ENCODE assay signal across 8 cellular contexts in genomic region chr16:22813223-22813945, GRCh38. TPM values are rescaled to one million over a fixed set of nuclear protein-coding genes. Genes with fewer than 3 reads are reported as not detected.
DNase-seq lines count a peak whose midpoint lies in the region; ATAC-seq, FAIRE-seq and TF ChIP-seq lines count a peak whose summit lies in the region.

No MANE protein-coding gene starts in this region.

- peak overlapping the region; percentile 50 to 58 for H3K4me3 Mint-ChIP-seq in activated T-cell treated with anti-CD3 and anti-CD28 coated beads, Interleukin-2, amount 50 U/mL, for 72 hours
- no peak overlapping the region for H3K4me3 Mint-ChIP-seq in immature natural killer cell

- ATAC-seq in A549 (peak in 1 of 2 experiments; percentile 63; a peak in 2 of 6 replicates), sciatic nerve (peak; percentile 58), GM19455 (IDR thresholded peaks at IDR 0.05; ENCODE audit: unreplicated experiment) (no peak)
- ATAC-seq in activated T-cell treated with anti-CD3 and anti-CD28 coated beads, Interleukin-2, amount 50 U/mL, for 72 hours (replicated peaks in 1 of 2): peak; percentile 43 to 44

- TF ChIP-seq RAD21 in A549 (conservative IDR thresholded peaks at IDR 0.05 in 1 of 2, IDR thresholded peaks at IDR 0.05 in 1 of 2): peak in 1 of 2 experiments; percentile 15; a peak in 1 of 5 replicates

- no peak overlapping the region for H3K27ac Mint-ChIP-seq in activated T-cell treated with anti-CD3 and anti-CD28 coated beads, Interleukin-2, amount 50 U/mL, for 72 hours
- H3K27ac Mint-ChIP-seq in immature natural killer cell: no peak overlapping the region

- H3K4me3 ChIP-seq in A549 (no peak overlapping the region), HAP-1 (no peak overlapping the region), right atrium auricular region (peak overlapping the region; percentile 5 to 47)

- CTCF ChIA-PET in A549 (lab: Yijun Ruan, JAX): no interaction called here

- no peak for DNase-seq in A549 (ENCODE audit: low read depth in 1 of 2, low spot score in 1 of 2)
- DNase-seq in HAP-1 (ENCODE audit: low spot score in 2 of 2): peak; percentile 5 to 69
- peak; percentile 32 to 35 for DNase-seq in activated T-cell treated with anti-CD3 and anti-CD28 coated beads, Interleukin-2, amount 50 U/mL, for 72 hours
- DNase-seq in right atrium auricular region (ENCODE audit: low spot score): no peak
- DNase-seq in sciatic nerve (ENCODE audit: low spot score): peak; percentile 58
- DNase-seq in immature natural killer cell: no peak
- DNase-seq in A172 (ENCODE audit: low spot score): no peak

- no peaks in the 10 kb centered on the region for H3K36me3 ChIP-seq in HAP-1 (replicated peaks)
- no peaks in the 10 kb centered on the region for H3K36me3 ChIP-seq in right atrium auricular region

- POLR2A ChIA-PET in A549 (lab: Yijun Ruan, JAX): no interaction called here

- TF ChIP-seq EP300 in A549 (IDR thresholded peaks at IDR 0.05): no peak

- WGBS in A549 (ENCODE audit: missing lambda C conversion rate): 76% methylated on average over 35 of the region's 59 CpGs

- no peaks in the 10 kb centered on the region for H3K9me3 ChIP-seq in A549
- no peaks in the 10 kb centered on the region for H3K9me3 ChIP-seq in HAP-1
- no peaks in the 10 kb centered on the region for H3K9me3 ChIP-seq in right atrium auricular region

- H3K36me3 Mint-ChIP-seq in activated T-cell treated with anti-CD3 and anti-CD28 coated beads, Interleukin-2, amount 50 U/mL, for 72 hours (ENCODE audit: insufficient read depth in 2 of 2): no peaks in the 10 kb centered on the region
- no peaks in the 10 kb centered on the region for H3K36me3 Mint-ChIP-seq in immature natural killer cell

- H3K4me1 ChIP-seq in A549 (peaks cover 4% of the 10 kb centered on the region; the same call in 1 of the 3 replicates), HAP-1 (no peaks in the 10 kb centered on the region), right atrium auricular region (peaks cover 0 to 22% of the 10 kb centered on the region in 2 donors)

- no peak for TF ChIP-seq POLR2A in A549 (IDR thresholded peaks at IDR 0.05; ENCODE audit: low read length)

- TF ChIP-seq CTCF in A549 (IDR thresholded peaks at IDR 0.05) (0 out of 3 replicates have a peak, but pooled peaks have one; percentile 5), right atrium auricular region (IDR thresholded peaks at IDR 0.05) (peak in 1 of 2 donors; percentile 72)

- in situ Hi-C loops in HAP-1 (cut with MboI; ENCODE audit: low sequenced_read_pairs): no loop called here

- H3K27me3 ChIP-seq in HAP-1 (ENCODE audit: low read depth): no peaks in the 10 kb centered on the region
- peaks cover 7 to 15% of the 10 kb centered on the region in 2 donors for H3K27me3 ChIP-seq in right atrium auricular region

- no peaks in the 10 kb centered on the region for H3K9me3 Mint-ChIP-seq in activated T-cell treated with anti-CD3 and anti-CD28 coated beads, Interleukin-2, amount 50 U/mL, for 72 hours
- no peaks in the 10 kb centered on the region for H3K9me3 Mint-ChIP-seq in immature natural killer cell

- H3K27ac ChIP-seq in A549 (no peak overlapping the region), right atrium auricular region (no peak overlapping the region)

- no peak for FAIRE-seq in A549 (lab: Jason Lieb, UNC)

- intact Hi-C loops in sciatic nerve (cut with DNase I): no loop called here

- no peak overlapping the region for H3K4me2 ChIP-seq in A549

- peaks cover 4% of the 10 kb centered on the region for H3K4me1 Mint-ChIP-seq in activated T-cell treated with anti-CD3 and anti-CD28 coated beads, Interleukin-2, amount 50 U/mL, for 72 hours (ENCODE audit: low read depth)
- no peaks in the 10 kb centered on the region for H3K4me1 Mint-ChIP-seq in immature natural killer cell

- H3K27me3 Mint-ChIP-seq in activated T-cell treated with anti-CD3 and anti-CD28 coated beads, Interleukin-2, amount 50 U/mL, for 72 hours (ENCODE audit: low read depth): peaks cover 43% of the 10 kb centered on the region
- peaks cover 7 to 9% (median 9%) of the 10 kb centered on the region in 3 donors for H3K27me3 Mint-ChIP-seq in immature natural killer cell (ENCODE audit: low read depth in 3 of 3)

TF ChIP-seq in A549, 52 proteins besides CTCF, POLR2A, EP300 and RAD21:
- TF ChIP-seq REST (IDR thresholded peaks at IDR 0.05): peak; percentile 90
- TF ChIP-seq HOXA7 (CRISPR knock-in tag; IDR thresholded peaks at IDR 0.05): no peak
- no peak for TF ChIP-seq SMC3 (IDR thresholded peaks at IDR 0.05)
- no peak for TF ChIP-seq PHF8 (IDR thresholded peaks at IDR 0.05; ENCODE audit: borderline replicate concordance, low read depth)
- TF ChIP-seq MAZ (IDR thresholded peaks at IDR 0.05; ENCODE audit: borderline replicate concordance, low read depth, low read length): no peak
- TF ChIP-seq CHD4 (IDR thresholded peaks at IDR 0.05; ENCODE audit: borderline replicate concordance): no peak
- no peak for TF ChIP-seq RNF2 (IDR thresholded peaks at IDR 0.05; ENCODE audit: borderline replicate concordance, low read depth)
- TF ChIP-seq NR3C1 (IDR thresholded peaks at IDR 0.05): no peak
- TF ChIP-seq ZC3H11A (IDR thresholded peaks at IDR 0.05): no peak
- TF ChIP-seq ELK1 (IDR thresholded peaks at IDR 0.05; ENCODE audit: low read depth, low read length): no peak
- TF ChIP-seq NFE2L2 (conservative IDR thresholded peaks at IDR 0.05; ENCODE audit: low read length): no peak
- TF ChIP-seq EHMT2 (IDR thresholded peaks at IDR 0.05; ENCODE audit: low read depth): 0 out of 2 replicates have a peak, but pooled peaks have one; percentile 24
- no peak for TF ChIP-seq CHD2 (IDR thresholded peaks at IDR 0.05; ENCODE audit: low read length, partially characterized antibody)
- TF ChIP-seq KDM1A (IDR thresholded peaks at IDR 0.05; ENCODE audit: low read depth): no peak
- no peak for TF ChIP-seq RFX5 (IDR thresholded peaks at IDR 0.05)
- TF ChIP-seq TFCP2L1 (CRISPR knock-in tag; IDR thresholded peaks at IDR 0.05): no peak
- TF ChIP-seq TP53 (CRISPR knock-in tag; IDR thresholded peaks at IDR 0.05): no peak
- TF ChIP-seq E2F6 (IDR thresholded peaks at IDR 0.05; ENCODE audit: borderline replicate concordance, low read depth): no peak

RNA-seq across cellular contexts. Expression of gene HS3ST2, which starts 0.6 kb away (rescaled TPM):
- not detected in 2 replicates for polyA plus RNA-seq in A549 (2011; rRNA removed)
- not detected in 2 replicates for polyA plus RNA-seq in A549 (2012; cell fraction: cytosol; rRNA removed)
- polyA plus RNA-seq in A549 (2012; cell fraction: nucleus; rRNA removed): not detected in 2 replicates
- not detected in 3 replicates for polyA plus RNA-seq in A549 (2017; fragmentation: RNase III; extraction: RNeasy Plus Mini Kit Qiagen cat#74134 plus additional on column Dnase treatment)
- not detected in 2 replicates for polyA minus RNA-seq in A549 (2011; rRNA and poly(A)+ RNA removed)
- not detected for total RNA-seq in activated T-cell treated with anti-CD3 and anti-CD28 coated beads, Interleukin-2, amount 50 U/mL, for 72 hours
- total RNA-seq in right atrium auricular region: 1 to 10 TPM; 1.6 to 2.3 TPM
- total RNA-seq in sciatic nerve: 2.6 TPM
- polyA plus RNA-seq in immature natural killer cell: not detected
- total RNA-seq in A172 (2014; rRNA removed; shearing (Covaris generic)): not detected in 2 replicates

Comparison
In these comparisons a context has a peak if more than half of its experiments do, and no peak if none do; other contexts are left out.
1. DNase-seq: peak in HAP-1 (2 of 2), activated T-cell treated with anti-CD3 and anti-CD28 coated beads, Interleukin-2, amount 50 U/mL, for 72 hours (2 of 2) and sciatic nerve (single experiment); none in A549 (0 of 2), right atrium auricular region (single experiment), immature natural killer cell (0 of 3) and A172 (single experiment).
2. H3K4me3 ChIP-seq: peak in right atrium auricular region (2 of 2); none in A549 (single experiment) and HAP-1 (single experiment).
3. H3K4me3 Mint-ChIP-seq: peak in activated T-cell treated with anti-CD3 and anti-CD28 coated beads, Interleukin-2, amount 50 U/mL, for 72 hours (2 of 2); none in immature natural killer cell (0 of 5).